8 cellular contexts compared by ENCODE assay signal in genomic region chr12:131929530-131930456, GRCh38. TPM values are rescaled to one million over a fixed set of nuclear protein-coding genes. Genes with fewer than 3 reads are reported as not detected.
DNase-seq lines count a peak whose midpoint lies in the region; TF ChIP-seq lines count a peak whose summit lies in the region.

No MANE protein-coding gene starts in this region.

- peaks cover 22 to 43% of the 10 kb centered on the region in 2 experiments for H3K36me3 ChIP-seq in HEK293 (ENCODE audit: control insufficient read depth in 2 of 2, insufficient read depth in 1 of 2, low read length in 2 of 2)

- peak overlapping the region; percentile 90 for H3K4me3 ChIP-seq in HEK293 (ENCODE audit: low read depth, low read length)

- DNase-seq in D341Med (ENCODE audit: low spot score) (peak; percentile 64), kidney glomerular epithelial cell (lab: John Stamatoyannopoulos, UW) (peak; percentile 22), mucosa of gallbladder (ENCODE audit: low spot score) (no peak), NCI-H1092 treated with DMSO at 0.1 percent for 48 hours (lab: John Stamatoyannopoulos, UW) (no peak)
- peak; percentile 17 for DNase-seq in stimulated activated CD8-positive, alpha-beta memory T cell treated with anti-CD3 and anti-CD28 coated beads, Interleukin-7, amount 100 ng/mL, for 24 hours (ENCODE audit: low read depth)

- TF ChIP-seq CTCF in HEK293 (tag by site-specific recombination; IDR thresholded peaks at IDR 0.05) (no peak), brain (conservative IDR thresholded peaks at IDR 0.05) (no peak)

- peak overlapping the region; percentile 91 to 95 (median 91) for H3K4me3 Mint-ChIP-seq in brain

- H3K27me3 Mint-ChIP-seq in brain, result peaks cover 9% of the 10 kb centered on the region

- POLR2A ChIA-PET in HEK293 (lab: Yijun Ruan, JAX), result interaction anchor here (0.6 to 1.5 kb wide), 11 partner anchors 9 to 100 kb away, joined by 3 to 7 read pairs (median 3); partner anchors contain the start of gene EP400

- H3K36me3 Mint-ChIP-seq in brain, result peaks cover 19% of the 10 kb centered on the region

- peak; percentile 45 for TF ChIP-seq POLR2A in Raji (IDR thresholded peaks at IDR 0.05; ENCODE audit: insufficient read depth, low read depth, low read length)

- peaks cover 0 to 5% (median 0%) of the 10 kb centered on the region in 5 experiments for H3K9me3 Mint-ChIP-seq in brain

- CTCF ChIA-PET in HEK293 (lab: Yijun Ruan, JAX), result interaction anchor here (0.6 to 1.1 kb wide), 2 partner anchors 47 to 93 kb away, joined by 3 to 5 read pairs; no protein-coding TSS in a partner anchor

- H3K4me1 ChIP-seq in HEK293 (ENCODE audit: control insufficient read depth, insufficient read depth, low read length), result no peaks in the 10 kb centered on the region

- H3K9me3 ChIP-seq in HEK293 (ENCODE audit: control insufficient read depth, insufficient read depth, low read depth, low read length), result no peaks in the 10 kb centered on the region

- H3K27ac Mint-ChIP-seq in brain, result peak overlapping the region in 3 of 5 experiments; percentile 81 to 89 (median 89)

- H3K27ac ChIP-seq in HEK293 (ENCODE audit: extremely low read depth, low read depth, low read length), result peak overlapping the region; percentile 78; the same call in 1 of the 2 replicates

- peaks cover 15% of the 10 kb centered on the region for H3K4me1 Mint-ChIP-seq in brain

TF ChIP-seq in HEK293, 187 proteins besides CTCF, POLR2A, EP300 and RAD21 (continues in another document):
- TF ChIP-seq ZNF366 (tag by site-specific recombination; conservative IDR thresholded peaks at IDR 0.05) (no peak), ZNF335 (tag by site-specific recombination; conservative IDR thresholded peaks at IDR 0.05) (peak; percentile 50), PRDM1 (tag by site-specific recombination; IDR thresholded peaks at IDR 0.05) (0 out of 2 replicates have a peak, but pooled peaks have one; percentile 13), ZBTB48 (tag by site-specific recombination; IDR thresholded peaks at IDR 0.05) (peak; percentile 55; the same call in 1 of the 2 replicates), GLI2 (tag by site-specific recombination; IDR thresholded peaks at IDR 0.05; ENCODE audit: borderline replicate concordance, low read depth) (no peak), ZNF23 (tag by site-specific recombination; IDR thresholded peaks at IDR 0.05; ENCODE audit: borderline replicate concordance) (no peak), ZSCAN30 (tag by site-specific recombination; IDR thresholded peaks at IDR 0.05) (no peak), YY1 (tag by site-specific recombination; IDR thresholded peaks at IDR 0.05) (0 out of 2 replicates have a peak, but pooled peaks have one; percentile 15), ZSCAN16 (tag by site-specific recombination; IDR thresholded peaks at IDR 0.05) (0 out of 2 replicates have a peak, but pooled peaks have one; percentile 3), ZNF114 (tag by site-specific recombination; IDR thresholded peaks at IDR 0.05) (no peak), ZNF10 (tag by site-specific recombination; IDR thresholded peaks at IDR 0.05) (peak; percentile 78), TCF7L2 (IDR thresholded peaks at IDR 0.05; ENCODE audit: borderline replicate concordance, low read depth, low read length) (no peak), ZNF704 (tag by site-specific recombination; IDR thresholded peaks at IDR 0.05) (0 out of 2 replicates have a peak, but pooled peaks have one; percentile 0), ZNF701 (tag by site-specific recombination; IDR thresholded peaks at IDR 0.05) (no peak), ZFHX2 (tag by site-specific recombination; conservative IDR thresholded peaks at IDR 0.05) (no peak), KLF8 (tag by site-specific recombination; IDR thresholded peaks at IDR 0.05) (peak; percentile 49; the same call in 1 of the 2 replicates), ZNF600 (tag by site-specific recombination; IDR thresholded peaks at IDR 0.05) (peak; percentile 58), ZIC2 (tag by site-specific recombination; IDR thresholded peaks at IDR 0.05) (peak; percentile 20; the same call in 1 of the 2 replicates), KLF1 (tag by site-specific recombination; IDR thresholded peaks at IDR 0.05) (peak; percentile 53)
- TF ChIP-seq, protein P1, sequence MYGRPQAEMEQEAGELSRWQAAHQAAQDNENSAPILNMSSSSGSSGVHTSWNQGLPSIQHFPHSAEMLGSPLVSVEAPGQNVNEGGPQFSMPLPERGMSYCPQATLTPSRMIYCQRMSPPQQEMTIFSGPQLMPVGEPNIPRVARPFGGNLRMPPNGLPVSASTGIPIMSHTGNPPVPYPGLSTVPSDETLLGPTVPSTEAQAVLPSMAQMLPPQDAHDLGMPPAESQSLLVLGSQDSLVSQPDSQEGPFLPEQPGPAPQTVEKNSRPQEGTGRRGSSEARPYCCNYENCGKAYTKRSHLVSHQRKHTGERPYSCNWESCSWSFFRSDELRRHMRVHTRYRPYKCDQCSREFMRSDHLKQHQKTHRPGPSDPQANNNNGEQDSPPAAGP (tag by site-specific recombination; IDR thresholded peaks at IDR 0.05), result peak; percentile 29; the same call in 1 of the 2 replicates
- TF ChIP-seq, protein P2, sequence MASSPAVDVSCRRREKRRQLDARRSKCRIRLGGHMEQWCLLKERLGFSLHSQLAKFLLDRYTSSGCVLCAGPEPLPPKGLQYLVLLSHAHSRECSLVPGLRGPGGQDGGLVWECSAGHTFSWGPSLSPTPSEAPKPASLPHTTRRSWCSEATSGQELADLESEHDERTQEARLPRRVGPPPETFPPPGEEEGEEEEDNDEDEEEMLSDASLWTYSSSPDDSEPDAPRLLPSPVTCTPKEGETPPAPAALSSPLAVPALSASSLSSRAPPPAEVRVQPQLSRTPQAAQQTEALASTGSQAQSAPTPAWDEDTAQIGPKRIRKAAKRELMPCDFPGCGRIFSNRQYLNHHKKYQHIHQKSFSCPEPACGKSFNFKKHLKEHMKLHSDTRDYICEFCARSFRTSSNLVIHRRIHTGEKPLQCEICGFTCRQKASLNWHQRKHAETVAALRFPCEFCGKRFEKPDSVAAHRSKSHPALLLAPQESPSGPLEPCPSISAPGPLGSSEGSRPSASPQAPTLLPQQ (tag by site-specific recombination; IDR thresholded peaks at IDR 0.05), result no peak
- TF ChIP-seq, protein P3, sequence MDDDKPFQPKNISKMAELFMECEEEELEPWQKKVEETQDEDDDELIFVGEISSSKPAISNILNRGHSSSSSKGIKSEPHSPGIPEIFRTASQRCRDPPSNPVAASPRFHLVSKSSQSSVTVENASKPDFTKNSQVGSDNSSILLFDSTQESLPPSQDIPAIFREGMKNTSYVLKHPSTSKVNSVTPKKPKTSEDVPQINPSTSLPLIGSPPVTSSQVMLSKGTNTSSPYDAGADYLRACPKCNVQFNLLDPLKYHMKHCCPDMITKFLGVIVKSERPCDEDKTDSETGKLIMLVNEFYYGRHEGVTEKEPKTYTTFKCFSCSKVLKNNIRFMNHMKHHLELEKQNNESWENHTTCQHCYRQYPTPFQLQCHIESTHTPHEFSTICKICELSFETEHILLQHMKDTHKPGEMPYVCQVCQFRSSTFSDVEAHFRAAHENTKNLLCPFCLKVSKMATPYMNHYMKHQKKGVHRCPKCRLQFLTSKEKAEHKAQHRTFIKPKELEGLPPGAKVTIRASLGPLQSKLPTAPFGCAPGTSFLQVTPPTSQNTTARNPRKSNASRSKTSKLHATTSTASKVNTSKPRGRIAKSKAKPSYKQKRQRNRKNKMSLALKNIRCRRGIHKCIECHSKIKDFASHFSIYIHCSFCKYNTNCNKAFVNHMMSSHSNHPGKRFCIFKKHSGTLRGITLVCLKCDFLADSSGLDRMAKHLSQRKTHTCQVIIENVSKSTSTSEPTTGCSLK (tag by site-specific recombination; IDR thresholded peaks at IDR 0.05), result no peak
- TF ChIP-seq, protein P4, sequence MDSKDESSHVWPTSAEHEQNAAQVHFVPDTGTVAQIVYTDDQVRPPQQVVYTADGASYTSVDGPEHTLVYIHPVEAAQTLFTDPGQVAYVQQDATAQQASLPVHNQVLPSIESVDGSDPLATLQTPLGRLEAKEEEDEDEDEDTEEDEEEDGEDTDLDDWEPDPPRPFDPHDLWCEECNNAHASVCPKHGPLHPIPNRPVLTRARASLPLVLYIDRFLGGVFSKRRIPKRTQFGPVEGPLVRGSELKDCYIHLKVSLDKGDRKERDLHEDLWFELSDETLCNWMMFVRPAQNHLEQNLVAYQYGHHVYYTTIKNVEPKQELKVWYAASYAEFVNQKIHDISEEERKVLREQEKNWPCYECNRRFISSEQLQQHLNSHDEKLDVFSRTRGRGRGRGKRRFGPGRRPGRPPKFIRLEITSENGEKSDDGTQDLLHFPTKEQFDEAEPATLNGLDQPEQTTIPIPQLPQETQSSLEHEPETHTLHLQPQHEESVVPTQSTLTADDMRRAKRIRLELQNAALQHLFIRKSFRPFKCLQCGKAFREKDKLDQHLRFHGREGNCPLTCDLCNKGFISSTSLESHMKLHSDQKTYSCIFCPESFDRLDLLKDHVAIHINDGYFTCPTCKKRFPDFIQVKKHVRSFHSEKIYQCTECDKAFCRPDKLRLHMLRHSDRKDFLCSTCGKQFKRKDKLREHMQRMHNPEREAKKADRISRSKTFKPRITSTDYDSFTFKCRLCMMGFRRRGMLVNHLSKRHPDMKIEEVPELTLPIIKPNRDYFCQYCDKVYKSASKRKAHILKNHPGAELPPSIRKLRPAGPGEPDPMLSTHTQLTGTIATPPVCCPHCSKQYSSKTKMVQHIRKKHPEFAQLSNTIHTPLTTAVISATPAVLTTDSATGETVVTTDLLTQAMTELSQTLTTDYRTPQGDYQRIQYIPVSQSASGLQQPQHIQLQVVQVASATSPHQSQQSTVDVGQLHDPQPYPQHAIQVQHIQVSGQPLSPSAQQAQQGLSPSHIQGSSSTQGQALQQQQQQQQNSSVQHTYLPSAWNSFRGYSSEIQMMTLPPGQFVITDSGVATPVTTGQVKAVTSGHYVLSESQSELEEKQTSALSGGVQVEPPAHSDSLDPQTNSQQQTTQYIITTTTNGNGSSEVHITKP (tag by site-specific recombination; IDR thresholded peaks at IDR 0.05), result no peak

RNA-seq across cellular contexts. Expression of gene PUS1, which starts 0.7 kb away (rescaled TPM):
- polyA plus RNA-seq in brain (ENCODE audit: insufficient read depth, low read depth, low replicate concordance), result 4.4 TPM
- total RNA-seq in mucosa of gallbladder, result 26.0 TPM

RNA-seq across cellular contexts. Expression of gene EP400, which starts 19.9 kb away (rescaled TPM):
- polyA plus RNA-seq in brain (ENCODE audit: insufficient read depth, low read depth, low replicate concordance), result 25.1 TPM
- total RNA-seq in mucosa of gallbladder, result 42.5 TPM

RNA-seq across cellular contexts. Expression of gene ULK1, which starts 35.4 kb away (rescaled TPM):
- polyA plus RNA-seq in brain (ENCODE audit: insufficient read depth, low read depth, low replicate concordance), result 32.7 TPM
- 80.7 TPM for total RNA-seq in mucosa of gallbladder

Comparison
In these comparisons a context has a peak if more than half of its experiments do, and no peak if none do; other contexts are left out.
1. DNase-seq: peak in D341Med (single experiment), kidney glomerular epithelial cell (single experiment) and stimulated activated CD8-positive, alpha-beta memory T cell treated with anti-CD3 and anti-CD28 coated beads, Interleukin-7, amount 100 ng/mL, for 24 hours (single experiment); none in mucosa of gallbladder (single experiment) and NCI-H1092 treated with DMSO at 0.1 percent for 48 hours (single experiment).